1 cellular context compared by ENCODE assay signal in the genomic region with DNA sequence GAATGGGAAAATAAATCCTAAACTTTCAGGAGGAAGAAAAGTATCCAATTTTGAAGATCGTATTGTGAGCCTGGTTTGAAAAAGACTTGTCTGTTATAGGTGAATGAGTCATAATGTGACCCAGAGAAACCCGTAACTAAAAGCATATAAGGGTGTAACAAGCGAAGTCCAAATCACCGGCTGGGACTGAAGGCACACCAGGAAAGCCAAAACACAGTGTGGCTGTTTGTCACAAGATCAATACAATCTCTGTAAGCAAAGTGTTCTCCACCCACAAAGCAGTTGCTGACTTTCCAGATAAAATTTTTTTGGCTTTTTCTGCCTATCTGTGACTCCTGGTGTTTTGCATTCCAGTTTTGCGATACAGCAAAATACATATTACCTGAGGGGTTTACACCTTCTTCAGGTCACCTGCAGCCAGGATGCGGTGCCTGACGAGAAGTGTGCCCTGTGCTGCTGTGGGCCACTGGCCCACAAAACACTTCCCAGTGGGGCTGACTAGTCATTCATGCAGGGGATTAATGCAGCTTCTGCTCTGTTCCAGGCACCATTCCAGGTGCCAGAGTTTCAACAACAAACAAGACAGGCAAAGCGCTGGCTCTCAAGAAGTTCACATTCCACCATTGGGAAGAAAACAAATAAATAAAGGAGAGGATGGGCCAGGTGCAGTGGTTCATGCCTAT.
A peak's percentile ranks its signal among the peaks of the same experiment; 100 is the strongest.
TF ChIP-seq lines count a peak whose summit lies in the region.

No MANE protein-coding gene starts in this region.

TF ChIP-seq in HCT116, 20 proteins besides CTCF, POLR2A, EP300 and RAD21 (continued from another document):
- TF ChIP-seq, protein P1, sequence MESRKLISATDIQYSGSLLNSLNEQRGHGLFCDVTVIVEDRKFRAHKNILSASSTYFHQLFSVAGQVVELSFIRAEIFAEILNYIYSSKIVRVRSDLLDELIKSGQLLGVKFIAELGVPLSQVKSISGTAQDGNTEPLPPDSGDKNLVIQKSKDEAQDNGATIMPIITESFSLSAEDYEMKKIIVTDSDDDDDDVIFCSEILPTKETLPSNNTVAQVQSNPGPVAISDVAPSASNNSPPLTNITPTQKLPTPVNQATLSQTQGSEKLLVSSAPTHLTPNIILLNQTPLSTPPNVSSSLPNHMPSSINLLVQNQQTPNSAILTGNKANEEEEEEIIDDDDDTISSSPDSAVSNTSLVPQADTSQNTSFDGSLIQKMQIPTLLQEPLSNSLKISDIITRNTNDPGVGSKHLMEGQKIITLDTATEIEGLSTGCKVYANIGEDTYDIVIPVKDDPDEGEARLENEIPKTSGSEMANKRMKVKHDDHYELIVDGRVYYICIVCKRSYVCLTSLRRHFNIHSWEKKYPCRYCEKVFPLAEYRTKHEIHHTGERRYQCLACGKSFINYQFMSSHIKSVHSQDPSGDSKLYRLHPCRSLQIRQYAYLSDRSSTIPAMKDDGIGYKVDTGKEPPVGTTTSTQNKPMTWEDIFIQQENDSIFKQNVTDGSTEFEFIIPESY (IDR thresholded peaks at IDR 0.05; ENCODE audit: extremely low read depth, insufficient replicate concordance, low read length): no peak
- TF ChIP-seq CEBPB (IDR thresholded peaks at IDR 0.05; ENCODE audit: low read depth): no peak
- no peak for TF ChIP-seq ZNF274 (IDR thresholded peaks at IDR 0.05; ENCODE audit: low read depth, low read length)
- TF ChIP-seq CBX3 (IDR thresholded peaks at IDR 0.05; ENCODE audit: low read depth): peak; percentile 8; the same call in 1 of the 2 replicates
- TF ChIP-seq, protein P2, sequence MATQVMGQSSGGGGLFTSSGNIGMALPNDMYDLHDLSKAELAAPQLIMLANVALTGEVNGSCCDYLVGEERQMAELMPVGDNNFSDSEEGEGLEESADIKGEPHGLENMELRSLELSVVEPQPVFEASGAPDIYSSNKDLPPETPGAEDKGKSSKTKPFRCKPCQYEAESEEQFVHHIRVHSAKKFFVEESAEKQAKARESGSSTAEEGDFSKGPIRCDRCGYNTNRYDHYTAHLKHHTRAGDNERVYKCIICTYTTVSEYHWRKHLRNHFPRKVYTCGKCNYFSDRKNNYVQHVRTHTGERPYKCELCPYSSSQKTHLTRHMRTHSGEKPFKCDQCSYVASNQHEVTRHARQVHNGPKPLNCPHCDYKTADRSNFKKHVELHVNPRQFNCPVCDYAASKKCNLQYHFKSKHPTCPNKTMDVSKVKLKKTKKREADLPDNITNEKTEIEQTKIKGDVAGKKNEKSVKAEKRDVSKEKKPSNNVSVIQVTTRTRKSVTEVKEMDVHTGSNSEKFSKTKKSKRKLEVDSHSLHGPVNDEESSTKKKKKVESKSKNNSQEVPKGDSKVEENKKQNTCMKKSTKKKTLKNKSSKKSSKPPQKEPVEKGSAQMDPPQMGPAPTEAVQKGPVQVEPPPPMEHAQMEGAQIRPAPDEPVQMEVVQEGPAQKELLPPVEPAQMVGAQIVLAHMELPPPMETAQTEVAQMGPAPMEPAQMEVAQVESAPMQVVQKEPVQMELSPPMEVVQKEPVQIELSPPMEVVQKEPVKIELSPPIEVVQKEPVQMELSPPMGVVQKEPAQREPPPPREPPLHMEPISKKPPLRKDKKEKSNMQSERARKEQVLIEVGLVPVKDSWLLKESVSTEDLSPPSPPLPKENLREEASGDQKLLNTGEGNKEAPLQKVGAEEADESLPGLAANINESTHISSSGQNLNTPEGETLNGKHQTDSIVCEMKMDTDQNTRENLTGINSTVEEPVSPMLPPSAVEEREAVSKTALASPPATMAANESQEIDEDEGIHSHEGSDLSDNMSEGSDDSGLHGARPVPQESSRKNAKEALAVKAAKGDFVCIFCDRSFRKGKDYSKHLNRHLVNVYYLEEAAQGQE (IDR thresholded peaks at IDR 0.05; ENCODE audit: low read depth): no peak
- no peak for TF ChIP-seq EZH2phosphoT487 (IDR thresholded peaks at IDR 0.05; ENCODE audit: borderline replicate concordance)
- no peak for TF ChIP-seq YY1 (IDR thresholded peaks at IDR 0.05; ENCODE audit: extremely low read depth, insufficient replicate concordance, low read depth, low read length)
- no peak for TF ChIP-seq TCF7L2 (IDR thresholded peaks at IDR 0.05; ENCODE audit: borderline replicate concordance, extremely low read depth, insufficient read depth, insufficient read length)
- TF ChIP-seq EGR1 (IDR thresholded peaks at IDR 0.05; ENCODE audit: low read depth): no peak
- TF ChIP-seq POLR2AphosphoS5 (IDR thresholded peaks at IDR 0.05; ENCODE audit: low read depth, low read length): no peak
- TF ChIP-seq ELF1 (IDR thresholded peaks at IDR 0.05; ENCODE audit: borderline replicate concordance, low read depth): no peak
- TF ChIP-seq SRF (IDR thresholded peaks at IDR 0.05; ENCODE audit: low read depth): no peak
- TF ChIP-seq, protein P3, sequence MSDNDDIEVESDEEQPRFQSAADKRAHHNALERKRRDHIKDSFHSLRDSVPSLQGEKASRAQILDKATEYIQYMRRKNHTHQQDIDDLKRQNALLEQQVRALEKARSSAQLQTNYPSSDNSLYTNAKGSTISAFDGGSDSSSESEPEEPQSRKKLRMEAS (IDR thresholded peaks at IDR 0.05): no peak
- TF ChIP-seq SP1 (IDR thresholded peaks at IDR 0.05; ENCODE audit: low read depth): no peak
- no peak for TF ChIP-seq SIN3A (IDR thresholded peaks at IDR 0.05; ENCODE audit: low read depth)
